Comparison of ENCODE assay signal across 9 cellular contexts in genomic region chr11:91248199-91248807, GRCh38.
A peak's percentile ranks its signal among the peaks of the same experiment; 100 is the strongest.
DNase-seq lines count a peak whose midpoint lies in the region; ATAC-seq, FAIRE-seq and TF ChIP-seq lines count a peak whose summit lies in the region.
"Had no signal": no experiment of that assay in that cellular context is flagged by ENCODE, and none has a peak within 500 bp of the region (broad histone marks: within the 10 kb centered on the region; RNA-seq: fewer than 3 reads in every experiment).

No MANE protein-coding gene starts in this region.

- H3K9ac ChIP-seq in SU-DHL-6 (ENCODE audit: low read length), result no peak overlapping the region

- H3K4me3 ChIP-seq in A549, result no peak overlapping the region
- no peak overlapping the region for H3K4me3 ChIP-seq in GM12865 (ENCODE audit: low read depth, low read length)
- no peak overlapping the region for H3K4me3 ChIP-seq in SU-DHL-6 (ENCODE audit: insufficient read depth, low read length, poor library complexity, severe bottlenecking)
- no peak overlapping the region for H3K4me3 ChIP-seq in CD4-positive, alpha-beta memory T cell (ENCODE audit: low read length in 2 of 2)

- H3K4me2 ChIP-seq in A549 (no peak overlapping the region), SU-DHL-6 (ENCODE audit: low read depth, low read length, poor library complexity, severe bottlenecking) (no peak overlapping the region)

- TF ChIP-seq RAD21 in A549 (conservative IDR thresholded peaks at IDR 0.05 in 1 of 2, IDR thresholded peaks at IDR 0.05 in 1 of 2), result peak; percentile 60 to 61

- no peak for TF ChIP-seq POLR2A in A549 (IDR thresholded peaks at IDR 0.05; ENCODE audit: low read length)

- ATAC-seq in A549, result no peak
- no peak for ATAC-seq in natural killer cell

- no peaks in the 10 kb centered on the region for H3K79me2 ChIP-seq in SU-DHL-6 (ENCODE audit: insufficient read depth, low read length)

- H3K36me3 ChIP-seq in SU-DHL-6 (ENCODE audit: low read length), result no peaks in the 10 kb centered on the region
- H3K36me3 ChIP-seq in CD4-positive, alpha-beta memory T cell (ENCODE audit: insufficient read depth, low read length), result no peaks in the 10 kb centered on the region

- CTCF ChIA-PET in A549 (lab: Yijun Ruan, JAX), result interaction anchor here (0.6 to 2.3 kb wide), 10 partner anchors 9 to 721 kb away, joined by 3 to 10 read pairs (median 4); no protein-coding TSS in a partner anchor
- CTCF ChIA-PET in CD4-positive, alpha-beta memory T cell (lab: Charles Lee; ENCODE audit: partially characterized antibody), result interaction anchor here (1.2 kb wide), 1 partner anchor 998 kb away, joined by 4 read pairs; no protein-coding TSS in a partner anchor

- peak; percentile 2 to 57 for DNase-seq in A549 (ENCODE audit: low read depth in 1 of 2, low spot score in 1 of 2)
- peak; percentile 52 for DNase-seq in GM12865 (ENCODE audit: low read depth)
- peak; percentile 50 for DNase-seq in KG1 (lab: John Stamatoyannopoulos, UW)
- DNase-seq in head of caudate nucleus, result peak in 33 of 42 donors; percentile 3 to 74 (median 36)
- peak; percentile 8 for DNase-seq in urothelium cell line (ENCODE audit: low spot score)
- no peak for DNase-seq in natural killer cell
- DNase-seq in CD4-positive, alpha-beta memory T cell, result no peak

- no peaks in the 10 kb centered on the region for H3K36me3 Mint-ChIP-seq in natural killer cell
- H3K36me3 Mint-ChIP-seq in CD4-positive, alpha-beta memory T cell, result no peaks in the 10 kb centered on the region

- POLR2A ChIA-PET in A549 (lab: Yijun Ruan, JAX), result no interaction called here
- POLR2A ChIA-PET in CD4-positive, alpha-beta memory T cell (lab: Charles Lee; ENCODE audit: partially characterized antibody), result no interaction called here

- H2AFZ ChIP-seq in SU-DHL-6 (ENCODE audit: low read depth, low read length, severe bottlenecking), result no peak overlapping the region

- peaks cover 3 to 11% of the 10 kb centered on the region in 2 donors for H3K9me3 Mint-ChIP-seq in natural killer cell
- H3K9me3 Mint-ChIP-seq in CD4-positive, alpha-beta memory T cell, result peaks cover 0 to 4% (median 0%) of the 10 kb centered on the region in 8 donors

- intact Hi-C loops in head of caudate nucleus (cut with DNase I), result no loop called here
- intact Hi-C loops in natural killer cell (cut with micrococcal nuclease), result no loop called here
- intact Hi-C loops in CD4-positive, alpha-beta memory T cell (cut with micrococcal nuclease), result no loop called here

- H4K20me1 ChIP-seq in SU-DHL-6 (ENCODE audit: low read depth, low read length), result no peaks in the 10 kb centered on the region

- TF ChIP-seq EP300 in A549 (IDR thresholded peaks at IDR 0.05), result no peak

- no peak overlapping the region for H3K27ac Mint-ChIP-seq in natural killer cell
- no peak overlapping the region for H3K27ac Mint-ChIP-seq in CD4-positive, alpha-beta memory T cell

- H3K4me1 ChIP-seq in A549, result peaks cover 5% of the 10 kb centered on the region; the same call in 2 of the 3 replicates
- no peaks in the 10 kb centered on the region for H3K4me1 ChIP-seq in CD4-positive, alpha-beta memory T cell (ENCODE audit: insufficient read depth, low read length)

- TF ChIP-seq CTCF in A549 (IDR thresholded peaks at IDR 0.05) (peak; percentile 75), GM12865 (IDR thresholded peaks at IDR 0.05; ENCODE audit: insufficient read depth, low read depth, low read length, missing control alignments) (peak; percentile 53), SU-DHL-6 (IDR thresholded peaks at IDR 0.05; ENCODE audit: insufficient read depth, low read length, poor library complexity, severe bottlenecking) (peak; percentile 57), natural killer cell (IDR thresholded peaks at IDR 0.05) (no peak)

- no peaks in the 10 kb centered on the region for H3K4me1 Mint-ChIP-seq in natural killer cell
- H3K4me1 Mint-ChIP-seq in CD4-positive, alpha-beta memory T cell, result no peaks in the 10 kb centered on the region

- H3K9me2 ChIP-seq in SU-DHL-6 (replicated peaks; ENCODE audit: insufficient read depth, low read length), result no peaks in the 10 kb centered on the region

- H3K27ac ChIP-seq in A549 (no peak overlapping the region), SU-DHL-6 (ENCODE audit: low read depth, low read length) (no peak overlapping the region)
- no peak overlapping the region for H3K27ac ChIP-seq in CD4-positive, alpha-beta memory T cell (ENCODE audit: low read depth, low read length)

- H3F3A ChIP-seq in SU-DHL-6 (ENCODE audit: insufficient read depth), result no peaks in the 10 kb centered on the region

- no peak overlapping the region for H3K4me3 Mint-ChIP-seq in natural killer cell
- H3K4me3 Mint-ChIP-seq in CD4-positive, alpha-beta memory T cell, result no peak overlapping the region

- H3K9me3 ChIP-seq in A549 (no peaks in the 10 kb centered on the region), SU-DHL-6 (ENCODE audit: insufficient read depth, low read length) (no peaks in the 10 kb centered on the region)
- no peaks in the 10 kb centered on the region for H3K9me3 ChIP-seq in CD4-positive, alpha-beta memory T cell (ENCODE audit: control insufficient read depth in 1 of 2, low read length in 2 of 2)

- WGBS in A549 (ENCODE audit: missing lambda C conversion rate), result 29% methylated on average over 4 of the region's 4 CpGs

- no peaks in the 10 kb centered on the region for H3K27me3 Mint-ChIP-seq in natural killer cell (ENCODE audit: low read depth in 2 of 2)
- H3K27me3 Mint-ChIP-seq in CD4-positive, alpha-beta memory T cell, result no peaks in the 10 kb centered on the region

- FAIRE-seq in A549 (lab: Jason Lieb, UNC), result peak; percentile 81
- no peak for FAIRE-seq in urothelium cell line (lab: Jason Lieb, UNC)
- FAIRE-seq: endometrium had no signal

- H3K27me3 ChIP-seq in SU-DHL-6 (ENCODE audit: low read length), result no peaks in the 10 kb centered on the region
- no peaks in the 10 kb centered on the region for H3K27me3 ChIP-seq in CD4-positive, alpha-beta memory T cell (ENCODE audit: insufficient read depth, low read length)

TF ChIP-seq in A549, 52 proteins besides CTCF, POLR2A, EP300 and RAD21:
- TF ChIP-seq SMC3 (IDR thresholded peaks at IDR 0.05), result peak; percentile 67
- no peak for TF ChIP-seq ZFP36 (IDR thresholded peaks at IDR 0.05; ENCODE audit: borderline replicate concordance, partially characterized antibody)

Comparison
In these comparisons a context has a peak if more than half of its experiments do, and no peak if none do; other contexts are left out.
1. DNase-seq: peak in A549 (2 of 2), GM12865 (single experiment), KG1 (single experiment), head of caudate nucleus (33 of 42) and urothelium cell line (single experiment); none in natural killer cell (single experiment) and CD4-positive, alpha-beta memory T cell (0 of 5).